Comparison of ENCODE assay signal across 20 cellular contexts in the genomic region with DNA sequence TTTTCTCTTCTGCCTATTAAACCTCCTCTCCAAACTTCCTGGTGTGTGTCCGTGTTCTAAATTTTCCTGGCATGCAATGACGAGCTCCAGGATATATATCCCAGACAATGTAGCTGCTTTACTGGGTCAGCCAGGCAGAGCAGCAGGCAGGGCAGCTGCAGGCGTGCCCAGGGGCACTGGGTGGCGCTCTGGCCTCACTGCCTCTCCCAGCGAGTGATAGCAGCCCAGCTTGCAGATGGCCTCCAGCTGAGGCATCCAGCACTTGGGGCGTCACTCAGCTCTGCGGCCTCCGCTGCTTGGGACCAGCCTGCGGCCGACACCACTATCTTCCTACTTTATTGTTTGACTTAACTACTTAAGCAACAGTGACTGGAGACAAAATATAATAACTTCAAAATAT. TPM values are rescaled to one million over a fixed set of nuclear protein-coding genes. Genes with fewer than 3 reads are reported as not detected.
A peak's percentile ranks its signal among the peaks of the same experiment; 100 is the strongest.
DNase-seq lines count a peak whose midpoint lies in the region; ATAC-seq and TF ChIP-seq lines count a peak whose summit lies in the region.
"Had no signal": no experiment of that assay in that cellular context is flagged by ENCODE, and none has a peak within 500 bp of the region (broad histone marks: within the 10 kb centered on the region; RNA-seq: fewer than 3 reads in every experiment).

No MANE protein-coding gene starts in this region.

- 61% methylated on average over 10 of the region's 10 CpGs for WGBS in suprapubic skin

- no peaks in the 10 kb centered on the region for H3K27me3 ChIP-seq in BE2C
- H3K27me3 ChIP-seq in GM23338 (ENCODE audit: insufficient read depth) = no peaks in the 10 kb centered on the region
- H3K27me3 ChIP-seq in foreskin keratinocyte = no peaks in the 10 kb centered on the region
- no peaks in the 10 kb centered on the region for H3K27me3 ChIP-seq in suprapubic skin
- H3K27me3 ChIP-seq: uterus had no signal

- no peak for TF ChIP-seq EP300 in suprapubic skin (IDR thresholded peaks at IDR 0.05)

- peaks cover 6% of the 10 kb centered on the region for H3K36me3 ChIP-seq in BE2C
- H3K36me3 ChIP-seq in GM23338 (ENCODE audit: insufficient read depth) = no peaks in the 10 kb centered on the region
- peaks cover 9% of the 10 kb centered on the region for H3K36me3 ChIP-seq in suprapubic skin
- H3K36me3 ChIP-seq: uterus had no signal

- H3K27ac Mint-ChIP-seq in GM23338 (no peak overlapping the region), T-helper 17 cell (no peak overlapping the region)
- H3K27ac Mint-ChIP-seq: IgD-negative memory B cell; stimulated activated naive CD8-positive, alpha-beta T cell treated with anti-CD3 and anti-CD28 coated beads, Interleukin-15, amount 100 ng/mL, for 72 hours had no signal

- H3K4me3 ChIP-seq in BE2C (ENCODE audit: low read depth, low read length) (no peak overlapping the region), GM23338 (no peak overlapping the region), suprapubic skin (no peak overlapping the region)
- H3K4me3 ChIP-seq: uterus had no signal

- H3K4me1 ChIP-seq in BE2C = no peaks in the 10 kb centered on the region
- no peaks in the 10 kb centered on the region for H3K4me1 ChIP-seq in GM23338 (ENCODE audit: insufficient read depth)
- peaks cover 42% of the 10 kb centered on the region for H3K4me1 ChIP-seq in foreskin keratinocyte
- H3K4me1 ChIP-seq in suprapubic skin = peaks cover 3% of the 10 kb centered on the region
- H3K4me1 ChIP-seq: uterus had no signal

- peaks cover 12% of the 10 kb centered on the region; the same call in 1 of the 2 replicates for H3K9me2 ChIP-seq in GM23338 (ENCODE audit: insufficient read depth)

- ATAC-seq in GM23338 = peak; percentile 97
- peak; percentile 44 for ATAC-seq in SK-N-SH treated with all-trans-retinoic acid at 6 μM for 48 hours
- ATAC-seq in foreskin keratinocyte = no peak
- ATAC-seq in T-helper 17 cell = no peak
- ATAC-seq: left lobe of liver; stimulated activated naive CD8-positive, alpha-beta T cell treated with anti-CD3 and anti-CD28 coated beads, Interleukin-15, amount 100 ng/mL, for 72 hours had no signal

- no peaks in the 10 kb centered on the region for H4K20me1 ChIP-seq in GM23338 (replicated peaks; ENCODE audit: insufficient read depth)

- DNase-seq in BE2C = peak; percentile 32
- DNase-seq in GM23338 (ENCODE audit: low spot score) = peak; percentile 78
- peak in 1 of 2 donors; percentile 32 for DNase-seq in foreskin keratinocyte
- no peak for DNase-seq in T1000 (lab: John Stamatoyannopoulos, UW)
- DNase-seq in T-helper 17 cell = no peak
- no peak for DNase-seq in suprapubic skin (ENCODE audit: low spot score in 2 of 2)
- DNase-seq in NCI-H1417 (lab: John Stamatoyannopoulos, UW) = no peak
- DNase-seq: activated CD4-positive, alpha-beta T cell treated with anti-CD3 and anti-CD28 coated beads, Interleukin-2, amount 50 U/mL, for 1 hour; DMS79 treated with DMSO at 0.1 percent for 48 hours; NCI-H1092 treated with DMSO at 0.1 percent for 48 hours; NCI-H446 treated with DMSO at 0.1 percent for 48 hours; stimulated activated naive CD8-positive, alpha-beta T cell treated with anti-CD3 and anti-CD28 coated beads, Interleukin-15, amount 100 ng/mL, for 72 hours; T-helper 1 cell; uterus had no signal

- H3K4me3 Mint-ChIP-seq in GM23338 (no peak overlapping the region), T-helper 17 cell (no peak overlapping the region)
- H3K4me3 Mint-ChIP-seq: IgD-negative memory B cell; stimulated activated naive CD8-positive, alpha-beta T cell treated with anti-CD3 and anti-CD28 coated beads, Interleukin-15, amount 100 ng/mL, for 72 hours had no signal

- H3K36me3 Mint-ChIP-seq in GM23338 (ENCODE audit: low read depth) (peaks cover 31% of the 10 kb centered on the region), T-helper 17 cell (ENCODE audit: low read depth) (peaks cover 4% of the 10 kb centered on the region)

- H3K9me3 ChIP-seq in BE2C (peaks cover 3% of the 10 kb centered on the region), T-helper 17 cell (ENCODE audit: control insufficient read depth, low read length, poor library complexity, severe bottlenecking) (no peaks in the 10 kb centered on the region), suprapubic skin (no peaks in the 10 kb centered on the region)
- H3K9me3 ChIP-seq: uterus had no signal

- peaks cover 3% of the 10 kb centered on the region; the same call in 1 of the 3 replicates for H3K9me3 Mint-ChIP-seq in GM23338

- TF ChIP-seq POLR2A in suprapubic skin (IDR thresholded peaks at IDR 0.05) = no peak

- no peak overlapping the region for H3K27ac ChIP-seq in GM23338 (ENCODE audit: low read depth)
- H3K27ac ChIP-seq in foreskin keratinocyte = no peak overlapping the region
- no peak overlapping the region for H3K27ac ChIP-seq in suprapubic skin
- H3K27ac ChIP-seq: uterus had no signal

- H3K4me1 Mint-ChIP-seq in GM23338 (peaks cover 25% of the 10 kb centered on the region), T-helper 17 cell (peaks cover 5% of the 10 kb centered on the region)
- H3K4me1 Mint-ChIP-seq: IgD-negative memory B cell had no signal

- TF ChIP-seq CTCF in BE2C (IDR thresholded peaks at IDR 0.05; ENCODE audit: low read depth, low read length) (peak; percentile 21; the same call in 1 of the 2 replicates), GM23338 (conservative IDR thresholded peaks at IDR 0.05; ENCODE audit: low read depth in 2 of 2) (peak; percentile 74 to 90), foreskin keratinocyte (conservative IDR thresholded peaks at IDR 0.05) (peak; percentile 56), suprapubic skin (IDR thresholded peaks at IDR 0.05) (peak in 1 of 2 donors; percentile 6)

- H2AFZ ChIP-seq in GM23338 = no peak overlapping the region

- H3F3A ChIP-seq in GM23338 (replicated peaks; ENCODE audit: low read depth) = no peaks in the 10 kb centered on the region

- H3K4me2 ChIP-seq in GM23338 = no peak overlapping the region

- H3K27me3 Mint-ChIP-seq in GM23338 (ENCODE audit: insufficient read depth, low read depth, poor library complexity) = peaks cover 2% of the 10 kb centered on the region
- H3K27me3 Mint-ChIP-seq in T-helper 17 cell = no peaks in the 10 kb centered on the region
- H3K27me3 Mint-ChIP-seq: IgD-negative memory B cell; stimulated activated naive CD8-positive, alpha-beta T cell treated with anti-CD3 and anti-CD28 coated beads, Interleukin-15, amount 100 ng/mL, for 72 hours had no signal

- no peaks in the 10 kb centered on the region for H3K79me2 ChIP-seq in GM23338 (replicated peaks; ENCODE audit: insufficient read depth)

TF ChIP-seq in SK-N-SH treated with all-trans-retinoic acid at 6 μM for 48 hours, 23 proteins besides CTCF, POLR2A, EP300 and RAD21 (continues in another document):
- TF ChIP-seq, protein P1, sequence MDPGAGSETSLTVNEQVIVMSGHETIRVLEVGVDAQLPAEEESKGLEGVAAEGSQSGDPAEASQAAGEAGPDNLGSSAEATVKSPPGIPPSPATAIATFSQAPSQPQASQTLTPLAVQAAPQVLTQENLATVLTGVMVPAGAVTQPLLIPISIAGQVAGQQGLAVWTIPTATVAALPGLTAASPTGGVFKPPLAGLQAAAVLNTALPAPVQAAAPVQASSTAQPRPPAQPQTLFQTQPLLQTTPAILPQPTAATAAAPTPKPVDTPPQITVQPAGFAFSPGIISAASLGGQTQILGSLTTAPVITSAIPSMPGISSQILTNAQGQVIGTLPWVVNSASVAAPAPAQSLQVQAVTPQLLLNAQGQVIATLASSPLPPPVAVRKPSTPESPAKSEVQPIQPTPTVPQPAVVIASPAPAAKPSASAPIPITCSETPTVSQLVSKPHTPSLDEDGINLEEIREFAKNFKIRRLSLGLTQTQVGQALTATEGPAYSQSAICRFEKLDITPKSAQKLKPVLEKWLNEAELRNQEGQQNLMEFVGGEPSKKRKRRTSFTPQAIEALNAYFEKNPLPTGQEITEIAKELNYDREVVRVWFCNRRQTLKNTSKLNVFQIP (CRISPR knock-in tag; IDR thresholded peaks at IDR 0.05; ENCODE audit: borderline replicate concordance, low read depth) = no peak
- no peak for TF ChIP-seq TOX (CRISPR knock-in tag; IDR thresholded peaks at IDR 0.05; ENCODE audit: borderline replicate concordance)
- TF ChIP-seq, protein P2, sequence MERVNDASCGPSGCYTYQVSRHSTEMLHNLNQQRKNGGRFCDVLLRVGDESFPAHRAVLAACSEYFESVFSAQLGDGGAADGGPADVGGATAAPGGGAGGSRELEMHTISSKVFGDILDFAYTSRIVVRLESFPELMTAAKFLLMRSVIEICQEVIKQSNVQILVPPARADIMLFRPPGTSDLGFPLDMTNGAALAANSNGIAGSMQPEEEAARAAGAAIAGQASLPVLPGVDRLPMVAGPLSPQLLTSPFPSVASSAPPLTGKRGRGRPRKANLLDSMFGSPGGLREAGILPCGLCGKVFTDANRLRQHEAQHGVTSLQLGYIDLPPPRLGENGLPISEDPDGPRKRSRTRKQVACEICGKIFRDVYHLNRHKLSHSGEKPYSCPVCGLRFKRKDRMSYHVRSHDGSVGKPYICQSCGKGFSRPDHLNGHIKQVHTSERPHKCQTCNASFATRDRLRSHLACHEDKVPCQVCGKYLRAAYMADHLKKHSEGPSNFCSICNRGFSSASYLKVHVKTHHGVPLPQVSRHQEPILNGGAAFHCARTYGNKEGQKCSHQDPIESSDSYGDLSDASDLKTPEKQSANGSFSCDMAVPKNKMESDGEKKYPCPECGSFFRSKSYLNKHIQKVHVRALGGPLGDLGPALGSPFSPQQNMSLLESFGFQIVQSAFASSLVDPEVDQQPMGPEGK (CRISPR knock-in tag; IDR thresholded peaks at IDR 0.05; ENCODE audit: borderline replicate concordance) = no peak
- TF ChIP-seq ISL1 (CRISPR knock-in tag; IDR thresholded peaks at IDR 0.05) = no peak
- TF ChIP-seq TCF4 (CRISPR knock-in tag; IDR thresholded peaks at IDR 0.05; ENCODE audit: borderline replicate concordance) = no peak
- TF ChIP-seq ESRRG (CRISPR knock-in tag; IDR thresholded peaks at IDR 0.05) = no peak
- no peak for TF ChIP-seq ZNF565 (CRISPR knock-in tag; conservative IDR thresholded peaks at IDR 0.05; ENCODE audit: low read depth)
- no peak for TF ChIP-seq SNAI2 (CRISPR knock-in tag; IDR thresholded peaks at IDR 0.05)

RNA-seq across cellular contexts. Expression of a gene that starts 23.0 kb away (rescaled TPM):
- polyA plus RNA-seq in BE2C (2012; ENCODE audit: insufficient read depth, insufficient read length, low read depth) = 14.8 TPM
- 77.3 and 96.3 TPM in 2 replicates for total RNA-seq in GM23338 (2014; rRNA removed; shearing (Covaris generic))
- polyA plus RNA-seq in GM23338 (2016; fragmentation: Nextera tagmentation; extraction: Ambion mirVana) (15.0 and 17.6 TPM in 2 replicates), foreskin keratinocyte (9.2 and 9.7 TPM in 2 replicates)
- total RNA-seq in foreskin keratinocyte (106 and 139 TPM in 2 replicates), T-helper 17 cell (10 to 100 TPM; 43.7 to 54.8 TPM), suprapubic skin (10 to 100 TPM; 49.4 to 81.9 (median 56.3) TPM)

RNA-seq across cellular contexts. Expression of a gene that starts 30.2 kb away (rescaled TPM):
- 0.34 TPM for polyA plus RNA-seq in BE2C (2012; ENCODE audit: insufficient read depth, insufficient read length, low read depth)
- total RNA-seq in GM23338 (2014; rRNA removed; shearing (Covaris generic)) = not detected in 2 replicates
- polyA plus RNA-seq in GM23338 (2016; fragmentation: Nextera tagmentation; extraction: Ambion mirVana) (0.10 TPM in 1 of 2 replicates, not detected in the other), foreskin keratinocyte (not detected in 2 replicates)
- total RNA-seq in foreskin keratinocyte (not detected in 2 replicates), T-helper 17 cell (not detected), suprapubic skin (not detected)
- total RNA-seq: chondrocyte, left lobe of liver, uterus had no signal
- polyA plus RNA-seq: adipose tissue, BJ, IgD-negative memory B cell had no signal

Comparison
In these comparisons a context has a peak if more than half of its experiments do, and no peak if none do; other contexts are left out.
1. DNase-seq: peak in BE2C (single experiment) and GM23338 (single experiment); none in T1000 (single experiment), T-helper 17 cell (0 of 3), suprapubic skin (0 of 2) and NCI-H1417 (0 of 3).
2. ATAC-seq: peak in GM23338 (single experiment) and SK-N-SH treated with all-trans-retinoic acid at 6 μM for 48 hours (single experiment); none in foreskin keratinocyte (single experiment) and T-helper 17 cell (single experiment).